In the genomic region with DNA sequence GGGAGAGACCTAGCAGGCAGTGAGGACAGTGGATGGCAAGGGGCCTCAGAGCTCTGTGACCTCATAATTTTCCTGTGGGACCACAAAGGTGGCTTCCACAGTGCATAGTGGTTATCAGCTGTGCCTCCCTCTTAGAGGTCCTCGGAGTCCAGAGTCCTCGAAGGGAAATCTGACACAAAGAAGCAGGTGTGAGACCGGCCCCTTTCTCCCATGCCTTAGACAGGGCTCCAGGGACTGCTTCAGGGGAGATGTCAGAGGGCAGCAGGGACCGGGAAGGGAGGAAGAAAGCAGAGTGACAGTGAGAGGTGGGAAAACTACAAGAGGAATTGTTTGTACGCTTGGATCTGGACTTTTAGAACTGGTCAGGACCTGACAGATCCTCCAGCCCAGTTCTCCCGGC, we compare ENCODE assay signal across 32 cellular contexts.
"Had no signal": no experiment of that assay in that cellular context is flagged by ENCODE, and none has a peak within 500 bp of the region (broad histone marks: within the 10 kb centered on the region; RNA-seq: fewer than 3 reads in every experiment).

No MANE protein-coding gene starts in this region.

- H3K36me3 ChIP-seq: breast epithelium, esophagus muscularis mucosa, heart right ventricle, left lung, lower lobe of right lung, neural progenitor cell, thyroid gland, upper lobe of left lung, WERI-Rb-1 had no signal

- H3K27ac Mint-ChIP-seq: activated CD4-positive, alpha-beta memory T cell treated with anti-CD3 and anti-CD28 coated beads, Interleukin-2, amount 10 ng/mL, durations not matched to agents 7 days and 5 days; activated CD4-positive, alpha-beta T cell treated with anti-CD3 and anti-CD28 coated beads, Interleukin-2, amount 10 ng/mL, durations not matched to agents 7 days and 5 days; activated naive CD8-positive, alpha-beta T cell treated with anti-CD3 and anti-CD28 coated beads, Interleukin-2, amount 50 U/mL, for 24 hours; activated T-cell treated with anti-CD3 and anti-CD28 coated beads, Interleukin-2, amount 50 U/mL, for 24 hours; natural killer cell; neural progenitor cell; stimulated activated memory B cell treated with anti-CD40 and anti-IgM and Interleukin-4, amounts not matched to agents 10 μg/mL and 1 μg/mL and 100 μg/mL, for 72 hours; stimulated activated naive CD8-positive, alpha-beta T cell treated with anti-CD3 and anti-CD28 coated beads, Interleukin-15, amount 100 ng/mL, for 72 hours; T-helper 17 cell had no signal

- H3K36me3 Mint-ChIP-seq: natural killer cell; neural progenitor cell; stimulated activated memory B cell treated with anti-CD40 and anti-IgM and Interleukin-4, amounts not matched to agents 10 μg/mL and 1 μg/mL and 100 μg/mL, for 72 hours had no signal

- DNase-seq: activated CD4-positive, alpha-beta memory T cell treated with anti-CD3 and anti-CD28 coated beads, Interleukin-2, amount 10 ng/mL, durations not matched to agents 7 days and 5 days; activated CD4-positive, alpha-beta T cell treated with anti-CD3 and anti-CD28 coated beads, Interleukin-2, amount 10 ng/mL, durations not matched to agents 7 days and 5 days; activated CD4-positive, CD25-positive, alpha-beta regulatory T cell treated with anti-CD3 and anti-CD28 coated beads, Interleukin-2, amount 50 U/mL, for 72 hours; activated CD8-positive, alpha-beta memory T cell treated with anti-CD3 and anti-CD28 coated beads, Interleukin-2, amount 50 U/mL, for 48 hours; activated gamma-delta T cell treated with Interleukin-2 at 50 U/mL for 16 hours; activated naive CD4-positive, alpha-beta T cell treated with anti-CD3 and anti-CD28 coated beads, Interleukin-2, amount 50 U/mL, for 16 hours; activated naive CD8-positive, alpha-beta T cell treated with anti-CD3 and anti-CD28 coated beads, Interleukin-2, amount 50 U/mL, for 24 hours; activated T-cell treated with anti-CD3 and anti-CD28 coated beads, Interleukin-2, amount 50 U/mL, for 24 hours; amygdala; central memory CD4-positive, alpha-beta T cell; foreskin keratinocyte; heart right ventricle; left lung; lower lobe of right lung; mesendoderm; natural killer cell; occipital lobe; right cardiac atrium; stimulated activated CD4-positive, alpha-beta T cell treated with anti-CD3 and anti-CD28 coated beads, Interleukin-4, amount 100 ng/mL, for 4 hours; stimulated activated CD8-positive, alpha-beta memory T cell treated with anti-CD3 and anti-CD28 coated beads, Interleukin-4, amount 100 ng/mL, for 48 hours; stimulated activated naive CD8-positive, alpha-beta T cell treated with anti-CD3 and anti-CD28 coated beads, Interleukin-15, amount 100 ng/mL, for 72 hours; substantia nigra; T-helper 17 cell; T1000; thyroid gland; upper lobe of left lung; WERI-Rb-1 had no signal

- H3K4me3 ChIP-seq: breast epithelium, esophagus muscularis mucosa, heart right ventricle, left lung, lower lobe of right lung, neural progenitor cell, thyroid gland, upper lobe of left lung had no signal

- H2AFZ ChIP-seq: neural progenitor cell had no signal

- H3K4me1 ChIP-seq: breast epithelium, esophagus muscularis mucosa, foreskin keratinocyte, heart right ventricle, left lung, lower lobe of right lung, neural progenitor cell, thyroid gland, upper lobe of left lung had no signal

- H3K4me1 Mint-ChIP-seq: activated CD4-positive, alpha-beta memory T cell treated with anti-CD3 and anti-CD28 coated beads, Interleukin-2, amount 10 ng/mL, durations not matched to agents 7 days and 5 days; activated CD4-positive, alpha-beta T cell treated with anti-CD3 and anti-CD28 coated beads, Interleukin-2, amount 10 ng/mL, durations not matched to agents 7 days and 5 days; activated naive CD8-positive, alpha-beta T cell treated with anti-CD3 and anti-CD28 coated beads, Interleukin-2, amount 50 U/mL, for 24 hours; natural killer cell; stimulated activated memory B cell treated with anti-CD40 and anti-IgM and Interleukin-4, amounts not matched to agents 10 μg/mL and 1 μg/mL and 100 μg/mL, for 72 hours; stimulated activated naive CD8-positive, alpha-beta T cell treated with anti-CD3 and anti-CD28 coated beads, Interleukin-15, amount 100 ng/mL, for 72 hours; T-helper 17 cell had no signal

- H3K27ac ChIP-seq: breast epithelium, esophagus muscularis mucosa, foreskin keratinocyte, heart right ventricle, left lung, lower lobe of right lung, neural progenitor cell, thyroid gland, upper lobe of left lung, WERI-Rb-1 had no signal

- H3K27me3 ChIP-seq: breast epithelium, left lung, neural progenitor cell, thyroid gland, upper lobe of left lung had no signal

- FAIRE-seq: islet of Langerhans had no signal

- H3K4me3 Mint-ChIP-seq: activated CD4-positive, alpha-beta memory T cell treated with anti-CD3 and anti-CD28 coated beads, Interleukin-2, amount 10 ng/mL, durations not matched to agents 7 days and 5 days; activated CD4-positive, alpha-beta T cell treated with anti-CD3 and anti-CD28 coated beads, Interleukin-2, amount 10 ng/mL, durations not matched to agents 7 days and 5 days; activated naive CD8-positive, alpha-beta T cell treated with anti-CD3 and anti-CD28 coated beads, Interleukin-2, amount 50 U/mL, for 24 hours; activated T-cell treated with anti-CD3 and anti-CD28 coated beads, Interleukin-2, amount 50 U/mL, for 24 hours; natural killer cell; neural progenitor cell; stimulated activated memory B cell treated with anti-CD40 and anti-IgM and Interleukin-4, amounts not matched to agents 10 μg/mL and 1 μg/mL and 100 μg/mL, for 72 hours; stimulated activated naive CD8-positive, alpha-beta T cell treated with anti-CD3 and anti-CD28 coated beads, Interleukin-15, amount 100 ng/mL, for 72 hours; T-helper 17 cell had no signal

- H3K27me3 Mint-ChIP-seq: activated CD4-positive, alpha-beta memory T cell treated with anti-CD3 and anti-CD28 coated beads, Interleukin-2, amount 10 ng/mL, durations not matched to agents 7 days and 5 days had no signal

- H3K9ac ChIP-seq: neural progenitor cell had no signal

- H3K9me3 Mint-ChIP-seq: natural killer cell had no signal

- H3K9me3 ChIP-seq: breast epithelium, thyroid gland had no signal

- ATAC-seq: activated naive CD8-positive, alpha-beta T cell treated with anti-CD3 and anti-CD28 coated beads, Interleukin-2, amount 50 U/mL, for 24 hours; foreskin keratinocyte; heart right ventricle; left lung; lower lobe of right lung; natural killer cell; right cardiac atrium; stimulated activated memory B cell treated with anti-CD40 and anti-IgM and Interleukin-4, amounts not matched to agents 10 μg/mL and 1 μg/mL and 100 μg/mL, for 72 hours; stimulated activated naive CD8-positive, alpha-beta T cell treated with anti-CD3 and anti-CD28 coated beads, Interleukin-15, amount 100 ng/mL, for 72 hours; T-helper 17 cell had no signal

- H3K4me2 ChIP-seq: neural progenitor cell had no signal
